1 cellular context compared by ENCODE assay signal in genomic region chr20:44717986-44718385, GRCh38.
TF ChIP-seq lines count a peak whose summit lies in the region.

No MANE protein-coding gene starts in this region.

TF ChIP-seq in HepG2, 621 proteins besides CTCF, POLR2A, EP300 and RAD21:
- TF ChIP-seq, protein P1, sequence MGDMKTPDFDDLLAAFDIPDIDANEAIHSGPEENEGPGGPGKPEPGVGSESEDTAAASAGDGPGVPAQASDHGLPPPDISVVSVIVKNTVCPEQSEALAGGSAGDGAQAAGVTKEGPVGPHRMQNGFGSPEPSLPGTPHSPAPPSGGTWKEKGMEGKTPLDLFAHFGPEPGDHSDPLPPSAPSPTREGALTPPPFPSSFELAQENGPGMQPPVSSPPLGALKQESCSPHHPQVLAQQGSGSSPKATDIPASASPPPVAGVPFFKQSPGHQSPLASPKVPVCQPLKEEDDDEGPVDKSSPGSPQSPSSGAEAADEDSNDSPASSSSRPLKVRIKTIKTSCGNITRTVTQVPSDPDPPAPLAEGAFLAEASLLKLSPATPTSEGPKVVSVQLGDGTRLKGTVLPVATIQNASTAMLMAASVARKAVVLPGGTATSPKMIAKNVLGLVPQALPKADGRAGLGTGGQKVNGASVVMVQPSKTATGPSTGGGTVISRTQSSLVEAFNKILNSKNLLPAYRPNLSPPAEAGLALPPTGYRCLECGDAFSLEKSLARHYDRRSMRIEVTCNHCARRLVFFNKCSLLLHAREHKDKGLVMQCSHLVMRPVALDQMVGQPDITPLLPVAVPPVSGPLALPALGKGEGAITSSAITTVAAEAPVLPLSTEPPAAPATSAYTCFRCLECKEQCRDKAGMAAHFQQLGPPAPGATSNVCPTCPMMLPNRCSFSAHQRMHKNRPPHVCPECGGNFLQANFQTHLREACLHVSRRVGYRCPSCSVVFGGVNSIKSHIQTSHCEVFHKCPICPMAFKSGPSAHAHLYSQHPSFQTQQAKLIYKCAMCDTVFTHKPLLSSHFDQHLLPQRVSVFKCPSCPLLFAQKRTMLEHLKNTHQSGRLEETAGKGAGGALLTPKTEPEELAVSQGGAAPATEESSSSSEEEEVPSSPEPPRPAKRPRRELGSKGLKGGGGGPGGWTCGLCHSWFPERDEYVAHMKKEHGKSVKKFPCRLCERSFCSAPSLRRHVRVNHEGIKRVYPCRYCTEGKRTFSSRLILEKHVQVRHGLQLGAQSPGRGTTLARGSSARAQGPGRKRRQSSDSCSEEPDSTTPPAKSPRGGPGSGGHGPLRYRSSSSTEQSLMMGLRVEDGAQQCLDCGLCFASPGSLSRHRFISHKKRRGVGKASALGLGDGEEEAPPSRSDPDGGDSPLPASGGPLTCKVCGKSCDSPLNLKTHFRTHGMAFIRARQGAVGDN (CRISPR knock-in tag; IDR thresholded peaks at IDR 0.05): no peak
- TF ChIP-seq XRCC5 (optimal IDR thresholded peaks at IDR 0.05; ENCODE audit: low read length) (peak; percentile 40), ISX (CRISPR knock-in tag; conservative IDR thresholded peaks at IDR 0.05) (no peak), ZNF343 (CRISPR knock-in tag; IDR thresholded peaks at IDR 0.05) (no peak), PATZ1 (CRISPR knock-in tag; IDR thresholded peaks at IDR 0.05) (peak; percentile 98), ZNF543 (CRISPR knock-in tag; IDR thresholded peaks at IDR 0.05) (no peak), ZNF143 (CRISPR knock-in tag; IDR thresholded peaks at IDR 0.05) (peak; percentile 69)
- TF ChIP-seq, protein P2, sequence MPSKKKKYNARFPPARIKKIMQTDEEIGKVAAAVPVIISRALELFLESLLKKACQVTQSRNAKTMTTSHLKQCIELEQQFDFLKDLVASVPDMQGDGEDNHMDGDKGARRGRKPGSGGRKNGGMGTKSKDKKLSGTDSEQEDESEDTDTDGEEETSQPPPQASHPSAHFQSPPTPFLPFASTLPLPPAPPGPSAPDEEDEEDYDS (CRISPR knock-in tag; IDR thresholded peaks at IDR 0.05): no peak
